In genomic region chr3:37249294-37249693, GRCh38 we compare ENCODE assay signal across 1 cellular context.
TF ChIP-seq lines count a peak whose summit lies in the region.

No MANE protein-coding gene starts in this region.

TF ChIP-seq in GM12878, 131 proteins besides CTCF, POLR2A, EP300 and RAD21 (continued from another document):
- TF ChIP-seq, protein P1, sequence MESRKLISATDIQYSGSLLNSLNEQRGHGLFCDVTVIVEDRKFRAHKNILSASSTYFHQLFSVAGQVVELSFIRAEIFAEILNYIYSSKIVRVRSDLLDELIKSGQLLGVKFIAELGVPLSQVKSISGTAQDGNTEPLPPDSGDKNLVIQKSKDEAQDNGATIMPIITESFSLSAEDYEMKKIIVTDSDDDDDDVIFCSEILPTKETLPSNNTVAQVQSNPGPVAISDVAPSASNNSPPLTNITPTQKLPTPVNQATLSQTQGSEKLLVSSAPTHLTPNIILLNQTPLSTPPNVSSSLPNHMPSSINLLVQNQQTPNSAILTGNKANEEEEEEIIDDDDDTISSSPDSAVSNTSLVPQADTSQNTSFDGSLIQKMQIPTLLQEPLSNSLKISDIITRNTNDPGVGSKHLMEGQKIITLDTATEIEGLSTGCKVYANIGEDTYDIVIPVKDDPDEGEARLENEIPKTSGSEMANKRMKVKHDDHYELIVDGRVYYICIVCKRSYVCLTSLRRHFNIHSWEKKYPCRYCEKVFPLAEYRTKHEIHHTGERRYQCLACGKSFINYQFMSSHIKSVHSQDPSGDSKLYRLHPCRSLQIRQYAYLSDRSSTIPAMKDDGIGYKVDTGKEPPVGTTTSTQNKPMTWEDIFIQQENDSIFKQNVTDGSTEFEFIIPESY (IDR thresholded peaks at IDR 0.05) = no peak
- no peak for TF ChIP-seq NR2F1 (conservative IDR thresholded peaks at IDR 0.05)
- TF ChIP-seq SMARCA5 (IDR thresholded peaks at IDR 0.05) = no peak
- no peak for TF ChIP-seq BCL3 (IDR thresholded peaks at IDR 0.05; ENCODE audit: borderline replicate concordance, insufficient read depth, low read depth, low read length, poor library complexity, severe bottlenecking)
- TF ChIP-seq MXI1 (IDR thresholded peaks at IDR 0.05; ENCODE audit: low read depth, low read length) = no peak
- TF ChIP-seq TARDBP (IDR thresholded peaks at IDR 0.05; ENCODE audit: borderline replicate concordance) = no peak
- TF ChIP-seq LARP7 (IDR thresholded peaks at IDR 0.05) = no peak
- no peak for TF ChIP-seq WRNIP1 (IDR thresholded peaks at IDR 0.05; ENCODE audit: borderline replicate concordance, low read depth, low read length)
- no peak for TF ChIP-seq SUPT20H (IDR thresholded peaks at IDR 0.05; ENCODE audit: borderline replicate concordance, control insufficient read depth, low read depth, low read length)
- no peak for TF ChIP-seq RFX5 (IDR thresholded peaks at IDR 0.05; ENCODE audit: low read depth, low read length)
- TF ChIP-seq MYC (IDR thresholded peaks at IDR 0.05; ENCODE audit: insufficient read depth, insufficient read length, insufficient replicate concordance, low read length, severe bottlenecking) = no peak
- no peak for TF ChIP-seq ZBED1 (IDR thresholded peaks at IDR 0.05; ENCODE audit: borderline replicate concordance)
- no peak for TF ChIP-seq IRF5 (IDR thresholded peaks at IDR 0.05; ENCODE audit: borderline replicate concordance)
TF ChIP-seq in GM12878: peak in this region for 0.
